21 cellular contexts compared by ENCODE assay signal in genomic region chr11:57917632-57918031, GRCh38.
DNase-seq lines count a peak whose midpoint lies in the region; TF ChIP-seq lines count a peak whose summit lies in the region.
"Had no signal": no experiment of that assay in that cellular context is flagged by ENCODE, and none has a peak within 500 bp of the region (broad histone marks: within the 10 kb centered on the region; RNA-seq: fewer than 3 reads in every experiment).

No MANE protein-coding gene starts in this region.

- H3K4ac ChIP-seq in trophoblast cell (ENCODE audit: low read depth, low read length): no peak overlapping the region

- no peak overlapping the region for H4K91ac ChIP-seq in trophoblast cell (ENCODE audit: low read depth, low read length)

- peaks cover 2% of the 10 kb centered on the region for H3K79me1 ChIP-seq in trophoblast cell (ENCODE audit: low read length)

- DNase-seq in esophagus muscularis mucosa (ENCODE audit: extremely low spot score) (peak; percentile 60), trophoblast cell (no peak), G401 (ENCODE audit: low spot score) (no peak), NCI-H1694 treated with DMSO at 0.1 percent for 48 hours (lab: John Stamatoyannopoulos, UW) (no peak), HPDE6-E6E7 (ENCODE audit: extremely low spot score) (no peak)
- DNase-seq: 8988T; ACHN; BE2C; C1 segment of cervical spinal cord; CD4-positive, alpha-beta memory T cell; CD4-positive, CD25-positive, alpha-beta regulatory T cell; CD8-positive, alpha-beta memory T cell; COR-L47; DMS 273 treated with DMSO at 0.1 percent for 48 hours; DMS153; DMS53; DMS79; DND-41; EL; GF-D8 had no signal

- H4K8ac ChIP-seq in trophoblast cell (ENCODE audit: low read depth, low read length): no peak overlapping the region

- no peak overlapping the region for H3K27ac ChIP-seq in esophagus muscularis mucosa (replicated peaks in 1 of 4)
- no peak overlapping the region for H3K27ac ChIP-seq in trophoblast cell (ENCODE audit: low read depth, low read length)
- H3K27ac ChIP-seq: BLaER1 had no signal

- no peak overlapping the region for H3K14ac ChIP-seq in trophoblast cell (ENCODE audit: low read length)

- H3K18ac ChIP-seq in trophoblast cell (ENCODE audit: low read length): no peak overlapping the region

- TF ChIP-seq CTCF in esophagus muscularis mucosa (IDR thresholded peaks at IDR 0.05): no peak

- H3K9me3 ChIP-seq in esophagus muscularis mucosa: peaks cover 0 to 5% (median 0%) of the 10 kb centered on the region in 4 donors
- H3K9me3 ChIP-seq in trophoblast cell (ENCODE audit: insufficient read depth, low read depth, low read length): peaks cover 2% of the 10 kb centered on the region
- H3K9me3 ChIP-seq: BE2C, BLaER1 had no signal

- H3K27me3 ChIP-seq in esophagus muscularis mucosa: no peaks in the 10 kb centered on the region
- no peaks in the 10 kb centered on the region for H3K27me3 ChIP-seq in trophoblast cell (ENCODE audit: insufficient read depth, low read length)
- H3K27me3 ChIP-seq: BE2C, BLaER1 had no signal

- no peak overlapping the region for H2BK12ac ChIP-seq in trophoblast cell (ENCODE audit: low read length)

- H4K12ac ChIP-seq in trophoblast cell (ENCODE audit: low read depth, low read length): no peak overlapping the region

- H3K4me2 ChIP-seq in trophoblast cell (ENCODE audit: low read length): no peak overlapping the region
- H3K4me2 ChIP-seq: BLaER1 had no signal

- H2BK5ac ChIP-seq in trophoblast cell (ENCODE audit: low read depth, low read length, poor library complexity): no peak overlapping the region

- H3K79me2 ChIP-seq in trophoblast cell (ENCODE audit: control insufficient read depth, insufficient read depth, low read length, poor library complexity): no peaks in the 10 kb centered on the region

- in situ Hi-C loops in G401 (cut with HindIII; ENCODE audit: low sequenced_read_pairs): no loop called here

- H3K36me3 ChIP-seq in esophagus muscularis mucosa (no peaks in the 10 kb centered on the region), trophoblast cell (ENCODE audit: control insufficient read depth in 1 of 2, insufficient read depth in 2 of 2, low read length in 2 of 2) (no peaks in the 10 kb centered on the region)
- H3K36me3 ChIP-seq: BE2C, BLaER1 had no signal

- H3K4me1 ChIP-seq in esophagus muscularis mucosa: no peaks in the 10 kb centered on the region
- H3K4me1 ChIP-seq in trophoblast cell (ENCODE audit: control insufficient read depth in 1 of 2, insufficient read depth in 2 of 2, low read length in 2 of 2): peaks cover 7 to 8% of the 10 kb centered on the region in 2 experiments
- H3K4me1 ChIP-seq: BE2C, BLaER1 had no signal

- H2AFZ ChIP-seq in trophoblast cell (ENCODE audit: insufficient read depth, low read length, poor library complexity): no peak overlapping the region

- intact Hi-C loops in esophagus muscularis mucosa (cut with DNase I): no loop called here

- H2AK5ac ChIP-seq in trophoblast cell (ENCODE audit: low read length): no peak overlapping the region

- H3K4me3 ChIP-seq in esophagus muscularis mucosa (no peak overlapping the region), trophoblast cell (ENCODE audit: low read depth, low read length) (no peak overlapping the region)
- H3K4me3 ChIP-seq: BLaER1 had no signal

- peak overlapping the region; percentile 14 for H3K23ac ChIP-seq in trophoblast cell (ENCODE audit: low read length)

- 91% methylated on average over 5 of the region's 5 CpGs for whole genome bisulfite sequencing in esophagus muscularis mucosa
- no CpG with 5 or more reads among the region's 5 CpGs for WGBS in trophoblast cell (ENCODE audit: extremely low coverage, insufficient coverage, insufficient read length)

- H2BK120ac ChIP-seq in trophoblast cell (ENCODE audit: insufficient read depth, low read length, poor library complexity): peak overlapping the region; percentile 21

- no peak for TF ChIP-seq EP300 in esophagus muscularis mucosa (IDR thresholded peaks at IDR 0.05)

- no peak overlapping the region for H3K9ac ChIP-seq in trophoblast cell (ENCODE audit: low read length)
- H3K9ac ChIP-seq: BLaER1 had no signal

- TF ChIP-seq POLR2A in esophagus muscularis mucosa (IDR thresholded peaks at IDR 0.05; ENCODE audit: low read depth): no peak
